In the genomic region with DNA sequence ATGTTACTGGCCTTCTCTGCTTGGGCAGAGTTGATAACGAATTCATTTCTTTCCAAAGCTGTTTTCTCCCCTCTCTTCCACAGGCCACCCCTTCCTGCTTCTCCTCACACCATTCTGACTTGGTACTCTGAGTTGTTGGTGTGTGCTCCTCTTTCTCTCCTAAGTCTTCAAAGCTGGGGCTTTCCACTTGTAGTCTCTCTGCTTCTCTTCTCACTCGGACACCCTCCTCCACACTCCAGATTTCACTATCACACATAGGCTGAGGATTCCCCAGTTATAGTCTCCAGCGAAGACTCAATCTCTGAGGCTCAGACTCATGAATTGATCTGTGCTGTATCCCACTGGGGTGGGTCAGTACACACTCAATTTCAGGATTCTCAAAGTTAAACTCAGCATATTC, we compare ENCODE assay signal across 25 cellular contexts.
A peak's percentile ranks its signal among the peaks of the same experiment; 100 is the strongest.
DNase-seq lines count a peak whose midpoint lies in the region; ATAC-seq and TF ChIP-seq lines count a peak whose summit lies in the region.
"Had no signal": no experiment of that assay in that cellular context is flagged by ENCODE, and none has a peak within 500 bp of the region (broad histone marks: within the 10 kb centered on the region; RNA-seq: fewer than 3 reads in every experiment).

No MANE protein-coding gene starts in this region.

- no peak for DNase-seq in activated naive CD8-positive, alpha-beta T cell treated with anti-CD3 and anti-CD28 coated beads, Interleukin-2, amount 50 U/mL, for 24 hours
- DNase-seq in activated naive CD8-positive, alpha-beta T cell treated with anti-CD3 and anti-CD28 coated beads for 36 hours = no peak
- DNase-seq in COLO829 (ENCODE audit: low spot score) = no peak
- no peak for DNase-seq in HFFc6
- DNase-seq: activated CD4-positive, alpha-beta T cell treated with anti-CD3 and anti-CD28 coated beads for 1 hour; Calu3; cortex of kidney; HCEC 1CT; heart left ventricle; KBM-7; NCI-H1048; NCI-H2081 treated with DMSO at 0.1 percent for 48 hours; NCI-H510A; nephron progenitor cell; stimulated activated CD4-positive, alpha-beta T cell treated with anti-CD3 and anti-CD28 coated beads, Interleukin-1b, Interleukin-23, amount 100 ng/mL, for 48 hours had no signal

- ATAC-seq in activated naive CD8-positive, alpha-beta T cell treated with anti-CD3 and anti-CD28 coated beads, Interleukin-2, amount 50 U/mL, for 24 hours = peak; percentile 15
- ATAC-seq in GM21717 (IDR thresholded peaks at IDR 0.05; ENCODE audit: unreplicated experiment) (peak; percentile 75), HG03039 (IDR thresholded peaks at IDR 0.05; ENCODE audit: unreplicated experiment) (peak; percentile 91), HG02970 (IDR thresholded peaks at IDR 0.05; ENCODE audit: low FRiP score, unreplicated experiment) (no peak), GM18867 (IDR thresholded peaks at IDR 0.05; ENCODE audit: unreplicated experiment) (no peak)
- ATAC-seq: heart left ventricle, left lobe of liver had no signal

- H3K36me3 Mint-ChIP-seq in activated naive CD8-positive, alpha-beta T cell treated with anti-CD3 and anti-CD28 coated beads, Interleukin-2, amount 50 U/mL, for 24 hours (ENCODE audit: low read depth) = peaks cover 13% of the 10 kb centered on the region
- H3K36me3 Mint-ChIP-seq in activated naive CD8-positive, alpha-beta T cell treated with anti-CD3 and anti-CD28 coated beads for 36 hours = peaks cover 16% of the 10 kb centered on the region
- no peaks in the 10 kb centered on the region; the same call in 1 of the 2 replicates for H3K36me3 Mint-ChIP-seq in HFFc6 (ENCODE audit: low read depth)

- no peaks in the 10 kb centered on the region for H3K27me3 Mint-ChIP-seq in activated naive CD8-positive, alpha-beta T cell treated with anti-CD3 and anti-CD28 coated beads, Interleukin-2, amount 50 U/mL, for 24 hours
- H3K27me3 Mint-ChIP-seq in activated naive CD8-positive, alpha-beta T cell treated with anti-CD3 and anti-CD28 coated beads for 36 hours = no peaks in the 10 kb centered on the region
- H3K27me3 Mint-ChIP-seq in HFFc6 (ENCODE audit: insufficient read depth) = no peaks in the 10 kb centered on the region; the same call in 1 of the 2 replicates
- H3K27me3 Mint-ChIP-seq: B cell; stimulated activated naive CD8-positive, alpha-beta T cell treated with anti-CD3 and anti-CD28 coated beads, Interleukin-15, Interleukin-2, amounts not matched to agents 100 ng/mL and 50 ng/mL, for 24 hours; type B pancreatic cell had no signal

- no peaks in the 10 kb centered on the region for H3K4me1 Mint-ChIP-seq in activated naive CD8-positive, alpha-beta T cell treated with anti-CD3 and anti-CD28 coated beads, Interleukin-2, amount 50 U/mL, for 24 hours
- H3K4me1 Mint-ChIP-seq in activated naive CD8-positive, alpha-beta T cell treated with anti-CD3 and anti-CD28 coated beads for 36 hours = no peaks in the 10 kb centered on the region
- no peaks in the 10 kb centered on the region for H3K4me1 Mint-ChIP-seq in HFFc6 (ENCODE audit: low read depth)
- H3K4me1 Mint-ChIP-seq: mesothelial cell of epicardium, nephron progenitor cell had no signal

- H3K4me3 Mint-ChIP-seq in activated naive CD8-positive, alpha-beta T cell treated with anti-CD3 and anti-CD28 coated beads, Interleukin-2, amount 50 U/mL, for 24 hours = no peak overlapping the region
- H3K4me3 Mint-ChIP-seq in activated naive CD8-positive, alpha-beta T cell treated with anti-CD3 and anti-CD28 coated beads for 36 hours = no peak overlapping the region
- H3K4me3 Mint-ChIP-seq in HFFc6 = no peak overlapping the region
- H3K4me3 Mint-ChIP-seq: B cell; mesothelial cell of epicardium; nephron progenitor cell; stimulated activated naive CD8-positive, alpha-beta T cell treated with anti-CD3 and anti-CD28 coated beads, Interleukin-15, Interleukin-2, amounts not matched to agents 100 ng/mL and 50 ng/mL, for 24 hours; type B pancreatic cell had no signal

- TF ChIP-seq CTCF in HFFc6 (IDR thresholded peaks at IDR 0.05) = no peak

- no peaks in the 10 kb centered on the region for H3K9me3 Mint-ChIP-seq in activated naive CD8-positive, alpha-beta T cell treated with anti-CD3 and anti-CD28 coated beads, Interleukin-2, amount 50 U/mL, for 24 hours
- H3K9me3 Mint-ChIP-seq in activated naive CD8-positive, alpha-beta T cell treated with anti-CD3 and anti-CD28 coated beads for 36 hours = no peaks in the 10 kb centered on the region
- H3K9me3 Mint-ChIP-seq in HFFc6 = no peaks in the 10 kb centered on the region
- H3K9me3 Mint-ChIP-seq: activated T-helper 2 cell treated with anti-CD3 and anti-CD28 coated beads, Interferon-gamma antibody, Interleukin-2, Interleukin-4, amounts not matched to agents 10 μg/mL and 5 μg/mL and 100 μg/mL, durations not matched to agents 14 hours and 24 hours and 36 hours; mesothelial cell of epicardium; nephron progenitor cell; stimulated activated naive CD8-positive, alpha-beta T cell treated with anti-CD3 and anti-CD28 coated beads, Interleukin-15, Interleukin-2, amounts not matched to agents 100 ng/mL and 50 ng/mL, for 24 hours; type B pancreatic cell had no signal

- no peak overlapping the region for H3K27ac Mint-ChIP-seq in activated naive CD8-positive, alpha-beta T cell treated with anti-CD3 and anti-CD28 coated beads, Interleukin-2, amount 50 U/mL, for 24 hours
- H3K27ac Mint-ChIP-seq in activated naive CD8-positive, alpha-beta T cell treated with anti-CD3 and anti-CD28 coated beads for 36 hours = no peak overlapping the region
- H3K27ac Mint-ChIP-seq in HFFc6 = no peak overlapping the region
- H3K27ac Mint-ChIP-seq: activated T-helper 2 cell treated with anti-CD3 and anti-CD28 coated beads, Interferon-gamma antibody, Interleukin-2, Interleukin-4, amounts not matched to agents 10 μg/mL and 5 μg/mL and 100 μg/mL, durations not matched to agents 14 hours and 24 hours and 36 hours; B cell; mesothelial cell of epicardium; nephron progenitor cell; stimulated activated naive CD8-positive, alpha-beta T cell treated with anti-CD3 and anti-CD28 coated beads, Interleukin-15, Interleukin-2, amounts not matched to agents 100 ng/mL and 50 ng/mL, for 24 hours; type B pancreatic cell had no signal

Comparison
In these comparisons a context has a peak if more than half of its experiments do, and no peak if none do; other contexts are left out.
1. ATAC-seq: peak in activated naive CD8-positive, alpha-beta T cell treated with anti-CD3 and anti-CD28 coated beads, Interleukin-2, amount 50 U/mL, for 24 hours (single experiment), GM21717 (single experiment) and HG03039 (single experiment); none in HG02970 (single experiment) and GM18867 (single experiment).